Comparison of ENCODE assay signal across 8 cellular contexts in the genomic region with DNA sequence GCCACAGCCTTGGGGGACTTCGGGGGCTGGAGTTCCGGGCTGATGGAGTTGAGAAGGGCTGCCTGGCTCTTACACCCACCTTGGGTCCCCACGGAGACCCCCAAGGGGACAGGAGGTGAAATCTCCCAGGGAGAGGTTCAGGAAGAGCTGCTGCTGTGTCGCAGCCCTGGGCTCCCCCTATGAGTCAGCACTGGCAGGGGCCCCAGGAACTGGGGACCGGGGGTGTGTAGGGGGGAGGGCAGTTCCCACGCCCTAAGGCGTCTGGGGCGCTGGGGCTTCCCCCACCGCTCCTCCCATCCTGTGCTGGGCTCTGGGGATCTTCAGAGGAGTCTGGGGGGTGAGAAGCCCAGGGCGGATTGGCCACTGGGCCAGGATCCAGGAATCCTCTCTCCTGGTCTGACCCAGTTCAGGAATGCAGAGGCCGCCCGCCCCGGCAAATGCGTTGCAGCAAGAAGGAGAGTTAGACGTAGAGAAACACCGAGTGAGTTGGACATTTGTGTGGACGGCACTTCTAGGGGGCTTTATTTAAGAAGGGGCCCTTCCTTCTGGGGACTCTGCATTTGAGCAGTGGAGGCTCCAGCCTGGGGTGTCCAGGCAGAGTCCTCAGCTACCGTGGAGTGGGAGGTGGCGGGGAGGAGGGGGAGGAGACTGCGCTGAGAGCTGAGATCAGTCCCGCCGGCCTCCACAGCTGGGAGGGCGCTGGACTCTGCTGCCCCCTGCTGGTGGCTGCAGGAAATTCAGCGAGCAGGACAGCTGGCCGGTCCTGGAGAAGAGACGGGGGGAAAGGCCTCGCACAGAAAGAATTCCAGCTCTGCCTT. TPM values are rescaled to one million over a fixed set of nuclear protein-coding genes. Genes with fewer than 3 reads are reported as not detected.
DNase-seq lines count a peak whose midpoint lies in the region; ATAC-seq and TF ChIP-seq lines count a peak whose summit lies in the region.

No MANE protein-coding gene starts in this region.

- dilution Hi-C loops in mammary epithelial cell (cut with HindIII; ENCODE audit: low sequenced_read_pairs), result no loop called here

- H2AFZ ChIP-seq in mammary epithelial cell (ENCODE audit: low read depth, low read length), result peak overlapping the region; percentile 75

- TSS peak; percentile 49 for BruUV-seq in mammary epithelial cell (replicated peaks; lab: Mats Ljungman, UMichigan)

- no peaks in the 10 kb centered on the region for H3K9me3 ChIP-seq in mammary epithelial cell (replicated peaks; ENCODE audit: insufficient read depth, low read length)
- no peaks in the 10 kb centered on the region for H3K9me3 ChIP-seq in spleen

- DNase-seq in NCI-H187 (lab: John Stamatoyannopoulos, UW), result peak; percentile 11 to 42
- no peak for DNase-seq in NCI-H187 treated with DMSO at 0.1 percent for 48 hours (lab: John Stamatoyannopoulos, UW)
- peak; percentile 70 for DNase-seq in NCI-H2029 treated with DMSO at 0.1 percent for 48 hours (lab: John Stamatoyannopoulos, UW)
- DNase-seq in mammary epithelial cell, result peak; percentile 90
- peak; percentile 92 for DNase-seq in inferior parietal cortex (ENCODE audit: extremely low spot score)
- peak; percentile 98 for DNase-seq in spleen

- no peak overlapping the region; the same call in 1 of the 2 replicates for H3K27ac ChIP-seq in VCaP
- peak overlapping the region; percentile 81 for H3K27ac ChIP-seq in mammary epithelial cell (ENCODE audit: insufficient read depth, low read depth, low read length)
- H3K27ac ChIP-seq in spleen, result peak overlapping the region; percentile 83 to 92 (median 88)

- TF ChIP-seq CTCF in VCaP (conservative IDR thresholded peaks at IDR 0.05) (peak; percentile 98), mammary epithelial cell (conservative IDR thresholded peaks at IDR 0.05 in 1 of 2, IDR thresholded peaks at IDR 0.05 in 1 of 2; ENCODE audit: extremely low read depth in 1 of 2, insufficient read depth in 1 of 2, low read depth in 1 of 2, low read length in 2 of 2) (peak; percentile 79 to 94), spleen (IDR thresholded peaks at IDR 0.05 in 8 of 11, conservative IDR thresholded peaks at IDR 0.05 in 3 of 11) (peak; percentile 88 to 100 (median 98))

- H3K4me3 ChIP-seq in mammary epithelial cell (replicated peaks in 1 of 3; ENCODE audit: insufficient read depth in 1 of 3, low read depth in 2 of 3, low read length in 3 of 3) (peak overlapping the region; percentile 39 to 42 (median 40)), spleen (peak overlapping the region; percentile 22 to 66 (median 44))

- intact Hi-C loops in mammary epithelial cell (cut with micrococcal nuclease), result loop anchor here (1.0 kb wide), 5 partner anchors 22 to 265 kb away; no protein-coding TSS in a partner anchor
- intact Hi-C loops in spleen (cut with DNase I; ENCODE audit: low total_unique reads), result loop anchor here (2.0 to 10.0 kb wide), 3 partner anchors 77 to 587 kb away; no protein-coding TSS in a partner anchor

- peak; percentile 57 for ATAC-seq in HG02970 (IDR thresholded peaks at IDR 0.05; ENCODE audit: low FRiP score, unreplicated experiment)

- in situ Hi-C loops in mammary epithelial cell (cut with MboI; ENCODE audit: low sequenced_read_pairs in 2 of 2), result loop anchor here (5.0 to 25.0 kb wide), 3 partner anchors 75 to 250 kb away; no protein-coding TSS in a partner anchor

- H3K27me3 ChIP-seq in mammary epithelial cell (ENCODE audit: insufficient read depth, low read length) (peaks cover 2% of the 10 kb centered on the region), spleen (replicated peaks in 1 of 7) (peaks cover 0 to 39% (median 20%) of the 10 kb centered on the region in 7 donors)

- H3K36me3 ChIP-seq in mammary epithelial cell (ENCODE audit: insufficient read depth, low read length) (no peaks in the 10 kb centered on the region), spleen (no peaks in the 10 kb centered on the region)

- H3K4me2 ChIP-seq in mammary epithelial cell (ENCODE audit: insufficient read depth, low read depth, low read length), result peak overlapping the region; percentile 87

- peaks cover 6% of the 10 kb centered on the region for H3K79me2 ChIP-seq in mammary epithelial cell (ENCODE audit: insufficient read depth, low read length)

- H3K4me1 ChIP-seq in mammary epithelial cell (ENCODE audit: insufficient read depth, low read length) (peaks cover 23% of the 10 kb centered on the region), spleen (peaks cover 8 to 53% (median 41%) of the 10 kb centered on the region in 6 donors)

- H4K20me1 ChIP-seq in mammary epithelial cell (ENCODE audit: insufficient read depth, low read length), result no peaks in the 10 kb centered on the region

- WGBS in mammary epithelial cell (ENCODE audit: low coverage, missing lambda C conversion rate), result 2% methylated on average over 10 of the region's 27 CpGs
- 0 to 4% (median 1%) methylated on average over 18 to 27 of the region's 27 CpGs for WGBS in spleen, 5 donors

- H3K9ac ChIP-seq in mammary epithelial cell (ENCODE audit: insufficient read depth, low read length), result peak overlapping the region; percentile 81

- peak in 1 of 3 donors; percentile 32 for TF ChIP-seq POLR2A in spleen (IDR thresholded peaks at IDR 0.05)

- CTCF ChIA-PET in mammary epithelial cell (lab: Charles Lee; ENCODE audit: low non-redundant PET), result interaction anchor here (0.7 to 1.3 kb wide), 3 partner anchors 38 to 143 kb away, joined by 3 to 6 read pairs (median 5); no protein-coding TSS in a partner anchor

RNA-seq across cellular contexts. Expression of a gene that starts 15.0 kb away (rescaled TPM):
- under 1 TPM in 1 of 2 donors, not detected in 1; 0.73 TPM for total RNA-seq in mammary epithelial cell
- polyA plus RNA-seq in mammary epithelial cell, result not detected
- polyA minus RNA-seq in mammary epithelial cell, result not detected
- not detected for total RNA-seq in spleen
- under 1 TPM; 0.42 to 0.99 (median 0.52) TPM for polyA plus RNA-seq in spleen

RNA-seq across cellular contexts. Expression of a gene that starts 44.0 kb away (rescaled TPM):
- total RNA-seq in mammary epithelial cell (1 to 10 TPM; 1.0 to 3.8 TPM), spleen (1 to 10 TPM in 6 of 7 donors, under 1 TPM in 1; 0.97 to 3.5 (median 2.1) TPM)
- polyA plus RNA-seq in mammary epithelial cell (2.2 TPM), spleen (1 to 10 TPM; 1.3 to 3.8 (median 2.7) TPM)
- polyA minus RNA-seq in mammary epithelial cell, result 1.0 TPM

RNA-seq across cellular contexts. Expression of a gene that starts 44.1 kb away (rescaled TPM):
- total RNA-seq in mammary epithelial cell, result 10 to 100 TPM; 31.7 to 58.8 TPM
- 21.0 TPM for polyA plus RNA-seq in mammary epithelial cell
- polyA minus RNA-seq in mammary epithelial cell, result 16.1 TPM
- 10 to 100 TPM; 26.2 to 40.1 (median 28.8) TPM for total RNA-seq in spleen
- 10 to 100 TPM; 13.0 to 27.2 (median 24.5) TPM for polyA plus RNA-seq in spleen
